In the genomic region with DNA sequence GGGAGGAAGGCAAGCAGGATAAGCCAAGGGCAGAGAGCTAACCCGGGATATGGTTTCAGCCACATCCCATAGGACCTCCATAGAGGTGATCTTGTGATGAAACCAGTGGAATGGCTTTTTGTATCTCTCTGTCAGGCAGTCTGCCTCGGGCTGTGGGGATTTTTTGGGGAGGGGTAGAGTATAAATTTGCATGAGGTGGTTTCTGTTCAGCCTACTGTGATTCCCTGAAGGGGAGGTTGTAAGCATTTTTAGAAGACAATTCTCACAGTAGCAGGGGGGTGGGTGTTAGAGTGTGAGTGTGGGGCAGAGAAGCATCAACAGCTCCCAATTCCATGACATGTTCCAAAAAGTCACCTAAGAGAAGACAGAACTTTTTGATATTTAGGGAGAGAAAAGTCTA, we compare ENCODE assay signal across 4 cellular contexts.
TF ChIP-seq lines count a peak whose summit lies in the region.

No MANE protein-coding gene starts in this region.

TF ChIP-seq in SK-N-SH, 30 proteins besides CTCF, POLR2A, EP300 and RAD21:
- TF ChIP-seq SIN3A (IDR thresholded peaks at IDR 0.05; ENCODE audit: borderline replicate concordance, low read depth, low read length) (no peak), JUND (IDR thresholded peaks at IDR 0.05) (no peak), FOXM1 (IDR thresholded peaks at IDR 0.05; ENCODE audit: low read depth) (no peak), RCOR1 (IDR thresholded peaks at IDR 0.05; ENCODE audit: low read length) (no peak), POLR2AphosphoS5 (IDR thresholded peaks at IDR 0.05; ENCODE audit: low read depth, low read length) (no peak), EZH2phosphoT487 (IDR thresholded peaks at IDR 0.05; ENCODE audit: borderline replicate concordance, low read depth) (no peak), GABPA (IDR thresholded peaks at IDR 0.05; ENCODE audit: low read depth) (no peak), FOSL2 (IDR thresholded peaks at IDR 0.05; ENCODE audit: borderline replicate concordance, low read depth) (no peak), NRF1 (IDR thresholded peaks at IDR 0.05; ENCODE audit: low read depth, low read length) (no peak), FOXJ3 (CRISPR knock-in tag; IDR thresholded peaks at IDR 0.05) (no peak), GATA2 (CRISPR knock-in tag; IDR thresholded peaks at IDR 0.05) (no peak), TCF12 (IDR thresholded peaks at IDR 0.05) (no peak)
- TF ChIP-seq, protein P1, sequence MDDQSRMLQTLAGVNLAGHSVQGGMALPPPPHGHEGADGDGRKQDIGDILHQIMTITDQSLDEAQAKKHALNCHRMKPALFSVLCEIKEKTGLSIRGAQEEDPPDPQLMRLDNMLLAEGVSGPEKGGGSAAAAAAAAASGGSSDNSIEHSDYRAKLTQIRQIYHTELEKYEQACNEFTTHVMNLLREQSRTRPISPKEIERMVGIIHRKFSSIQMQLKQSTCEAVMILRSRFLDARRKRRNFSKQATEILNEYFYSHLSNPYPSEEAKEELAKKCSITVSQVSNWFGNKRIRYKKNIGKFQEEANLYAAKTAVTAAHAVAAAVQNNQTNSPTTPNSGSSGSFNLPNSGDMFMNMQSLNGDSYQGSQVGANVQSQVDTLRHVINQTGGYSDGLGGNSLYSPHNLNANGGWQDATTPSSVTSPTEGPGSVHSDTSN (IDR thresholded peaks at IDR 0.05), result no peak
- TF ChIP-seq, protein P2, sequence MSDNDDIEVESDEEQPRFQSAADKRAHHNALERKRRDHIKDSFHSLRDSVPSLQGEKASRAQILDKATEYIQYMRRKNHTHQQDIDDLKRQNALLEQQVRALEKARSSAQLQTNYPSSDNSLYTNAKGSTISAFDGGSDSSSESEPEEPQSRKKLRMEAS (IDR thresholded peaks at IDR 0.05; ENCODE audit: low read depth), result no peak

TF ChIP-seq in SK-N-SH treated with all-trans-retinoic acid at 6 μM for 48 hours, 23 proteins besides CTCF, POLR2A, EP300 and RAD21:
- no peak for TF ChIP-seq ISL1 (CRISPR knock-in tag; IDR thresholded peaks at IDR 0.05)
- TF ChIP-seq ESRRG (CRISPR knock-in tag; IDR thresholded peaks at IDR 0.05), result no peak
- no peak for TF ChIP-seq TCF4 (CRISPR knock-in tag; IDR thresholded peaks at IDR 0.05; ENCODE audit: borderline replicate concordance)
- no peak for TF ChIP-seq RARB (CRISPR knock-in tag; IDR thresholded peaks at IDR 0.05)
- TF ChIP-seq CSDC2 (CRISPR knock-in tag; IDR thresholded peaks at IDR 0.05), result no peak
- TF ChIP-seq ZNF70 (CRISPR knock-in tag; IDR thresholded peaks at IDR 0.05), result no peak
- TF ChIP-seq ZFP30 (CRISPR knock-in tag; IDR thresholded peaks at IDR 0.05), result no peak
- TF ChIP-seq TOX (CRISPR knock-in tag; IDR thresholded peaks at IDR 0.05; ENCODE audit: borderline replicate concordance), result no peak
- no peak for TF ChIP-seq GLIS3 (CRISPR knock-in tag; IDR thresholded peaks at IDR 0.05)
- no peak for TF ChIP-seq PPARA (CRISPR knock-in tag; IDR thresholded peaks at IDR 0.05; ENCODE audit: borderline replicate concordance)
- no peak for TF ChIP-seq OSR1 (CRISPR knock-in tag; IDR thresholded peaks at IDR 0.05)
- TF ChIP-seq BACH2 (CRISPR knock-in tag; IDR thresholded peaks at IDR 0.05; ENCODE audit: borderline replicate concordance), result no peak
- TF ChIP-seq ZNF565 (CRISPR knock-in tag; conservative IDR thresholded peaks at IDR 0.05; ENCODE audit: low read depth), result no peak
- TF ChIP-seq, protein P3, sequence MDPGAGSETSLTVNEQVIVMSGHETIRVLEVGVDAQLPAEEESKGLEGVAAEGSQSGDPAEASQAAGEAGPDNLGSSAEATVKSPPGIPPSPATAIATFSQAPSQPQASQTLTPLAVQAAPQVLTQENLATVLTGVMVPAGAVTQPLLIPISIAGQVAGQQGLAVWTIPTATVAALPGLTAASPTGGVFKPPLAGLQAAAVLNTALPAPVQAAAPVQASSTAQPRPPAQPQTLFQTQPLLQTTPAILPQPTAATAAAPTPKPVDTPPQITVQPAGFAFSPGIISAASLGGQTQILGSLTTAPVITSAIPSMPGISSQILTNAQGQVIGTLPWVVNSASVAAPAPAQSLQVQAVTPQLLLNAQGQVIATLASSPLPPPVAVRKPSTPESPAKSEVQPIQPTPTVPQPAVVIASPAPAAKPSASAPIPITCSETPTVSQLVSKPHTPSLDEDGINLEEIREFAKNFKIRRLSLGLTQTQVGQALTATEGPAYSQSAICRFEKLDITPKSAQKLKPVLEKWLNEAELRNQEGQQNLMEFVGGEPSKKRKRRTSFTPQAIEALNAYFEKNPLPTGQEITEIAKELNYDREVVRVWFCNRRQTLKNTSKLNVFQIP (CRISPR knock-in tag; IDR thresholded peaks at IDR 0.05; ENCODE audit: borderline replicate concordance, low read depth), result no peak
- TF ChIP-seq ZFP3 (CRISPR knock-in tag; IDR thresholded peaks at IDR 0.05), result no peak
- TF ChIP-seq ARNTL (CRISPR knock-in tag; IDR thresholded peaks at IDR 0.05; ENCODE audit: borderline replicate concordance, low read depth), result no peak
- TF ChIP-seq SNAI2 (CRISPR knock-in tag; IDR thresholded peaks at IDR 0.05), result no peak

TF ChIP-seq in IMR-90, 13 proteins besides CTCF, POLR2A, EP300 and RAD21:
- TF ChIP-seq, protein P4, sequence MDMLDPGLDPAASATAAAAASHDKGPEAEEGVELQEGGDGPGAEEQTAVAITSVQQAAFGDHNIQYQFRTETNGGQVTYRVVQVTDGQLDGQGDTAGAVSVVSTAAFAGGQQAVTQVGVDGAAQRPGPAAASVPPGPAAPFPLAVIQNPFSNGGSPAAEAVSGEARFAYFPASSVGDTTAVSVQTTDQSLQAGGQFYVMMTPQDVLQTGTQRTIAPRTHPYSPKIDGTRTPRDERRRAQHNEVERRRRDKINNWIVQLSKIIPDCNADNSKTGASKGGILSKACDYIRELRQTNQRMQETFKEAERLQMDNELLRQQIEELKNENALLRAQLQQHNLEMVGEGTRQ (IDR thresholded peaks at IDR 0.05; ENCODE audit: low read depth, low read length), result no peak
- TF ChIP-seq MXI1 (IDR thresholded peaks at IDR 0.05; ENCODE audit: borderline replicate concordance, low read depth, low read length) (no peak), CHD1 (IDR thresholded peaks at IDR 0.05; ENCODE audit: low read depth, low read length) (no peak), MAZ (IDR thresholded peaks at IDR 0.05; ENCODE audit: borderline replicate concordance, low read depth, low read length) (no peak), CEBPB (IDR thresholded peaks at IDR 0.05; ENCODE audit: low read depth, low read length) (no peak), SMC3 (IDR thresholded peaks at IDR 0.05; ENCODE audit: low read depth, low read length) (no peak), FOS (IDR thresholded peaks at IDR 0.05; ENCODE audit: low read depth, low read length) (no peak), BHLHE40 (IDR thresholded peaks at IDR 0.05; ENCODE audit: low read depth, low read length) (no peak), NFE2L2 (IDR thresholded peaks at IDR 0.05; ENCODE audit: low read depth, low read length) (no peak), MAFK (IDR thresholded peaks at IDR 0.05; ENCODE audit: low read depth, low read length) (no peak), RFX5 (IDR thresholded peaks at IDR 0.05; ENCODE audit: low read depth, low read length) (no peak), RCOR1 (IDR thresholded peaks at IDR 0.05; ENCODE audit: insufficient replicate concordance, low read length) (no peak)
- TF ChIP-seq, protein P5, sequence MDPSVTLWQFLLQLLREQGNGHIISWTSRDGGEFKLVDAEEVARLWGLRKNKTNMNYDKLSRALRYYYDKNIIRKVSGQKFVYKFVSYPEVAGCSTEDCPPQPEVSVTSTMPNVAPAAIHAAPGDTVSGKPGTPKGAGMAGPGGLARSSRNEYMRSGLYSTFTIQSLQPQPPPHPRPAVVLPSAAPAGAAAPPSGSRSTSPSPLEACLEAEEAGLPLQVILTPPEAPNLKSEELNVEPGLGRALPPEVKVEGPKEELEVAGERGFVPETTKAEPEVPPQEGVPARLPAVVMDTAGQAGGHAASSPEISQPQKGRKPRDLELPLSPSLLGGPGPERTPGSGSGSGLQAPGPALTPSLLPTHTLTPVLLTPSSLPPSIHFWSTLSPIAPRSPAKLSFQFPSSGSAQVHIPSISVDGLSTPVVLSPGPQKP (IDR thresholded peaks at IDR 0.05; ENCODE audit: borderline replicate concordance, low read depth, low read length), result no peak

TF ChIP-seq in GM23338, 12 proteins besides CTCF, POLR2A, EP300 and RAD21:
- TF ChIP-seq ZNF331 (CRISPR knock-in tag; IDR thresholded peaks at IDR 0.05; ENCODE audit: low read depth), result no peak
